In genomic region chr16:88064011-88064888, GRCh38 we compare ENCODE assay signal across 1 cellular context.
TF ChIP-seq lines count a peak whose summit lies in the region.

No MANE protein-coding gene starts in this region.

TF ChIP-seq in IMR-90, 13 proteins besides CTCF, POLR2A, EP300 and RAD21:
- no peak for TF ChIP-seq MXI1 (IDR thresholded peaks at IDR 0.05; ENCODE audit: borderline replicate concordance, low read depth, low read length)
- TF ChIP-seq, protein P1, sequence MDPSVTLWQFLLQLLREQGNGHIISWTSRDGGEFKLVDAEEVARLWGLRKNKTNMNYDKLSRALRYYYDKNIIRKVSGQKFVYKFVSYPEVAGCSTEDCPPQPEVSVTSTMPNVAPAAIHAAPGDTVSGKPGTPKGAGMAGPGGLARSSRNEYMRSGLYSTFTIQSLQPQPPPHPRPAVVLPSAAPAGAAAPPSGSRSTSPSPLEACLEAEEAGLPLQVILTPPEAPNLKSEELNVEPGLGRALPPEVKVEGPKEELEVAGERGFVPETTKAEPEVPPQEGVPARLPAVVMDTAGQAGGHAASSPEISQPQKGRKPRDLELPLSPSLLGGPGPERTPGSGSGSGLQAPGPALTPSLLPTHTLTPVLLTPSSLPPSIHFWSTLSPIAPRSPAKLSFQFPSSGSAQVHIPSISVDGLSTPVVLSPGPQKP (IDR thresholded peaks at IDR 0.05; ENCODE audit: borderline replicate concordance, low read depth, low read length), result no peak
- no peak for TF ChIP-seq FOS (IDR thresholded peaks at IDR 0.05; ENCODE audit: low read depth, low read length)
- no peak for TF ChIP-seq NFE2L2 (IDR thresholded peaks at IDR 0.05; ENCODE audit: low read depth, low read length)
- TF ChIP-seq MAZ (IDR thresholded peaks at IDR 0.05; ENCODE audit: borderline replicate concordance, low read depth, low read length), result no peak
- TF ChIP-seq RFX5 (IDR thresholded peaks at IDR 0.05; ENCODE audit: low read depth, low read length), result no peak
